1 cellular context compared by ENCODE assay signal in genomic region chr7:55178863-55179773, GRCh38.
TF ChIP-seq lines count a peak whose summit lies in the region.

No MANE protein-coding gene starts in this region.

TF ChIP-seq in HepG2, 621 proteins besides CTCF, POLR2A, EP300 and RAD21 (continued from another document and continues in another):
- TF ChIP-seq ZKSCAN8 (CRISPR knock-in tag; IDR thresholded peaks at IDR 0.05; ENCODE audit: borderline replicate concordance) (0 out of 2 replicates have a peak, but pooled peaks have one; percentile 67), ATM (IDR thresholded peaks at IDR 0.05; ENCODE audit: borderline replicate concordance) (no peak), JUNB (CRISPR knock-in tag; IDR thresholded peaks at IDR 0.05; ENCODE audit: borderline replicate concordance) (no peak), RNF219 (CRISPR knock-in tag; IDR thresholded peaks at IDR 0.05) (0 out of 2 replicates have a peak, but pooled peaks have one; percentile 30), ZNF883 (CRISPR knock-in tag; IDR thresholded peaks at IDR 0.05; ENCODE audit: not compliant biosample characterization) (no peak), TIGD3 (CRISPR knock-in tag; IDR thresholded peaks at IDR 0.05; ENCODE audit: borderline replicate concordance) (no peak), RFXANK (CRISPR knock-in tag; IDR thresholded peaks at IDR 0.05) (no peak), ATF4 (CRISPR knock-in tag; IDR thresholded peaks at IDR 0.05) (0 out of 4 replicates have a peak, but pooled peaks of 1 of the 2 experiments have one; percentile 47), HOXD1 (CRISPR knock-in tag; IDR thresholded peaks at IDR 0.05) (no peak), ZNF75D (CRISPR knock-in tag; IDR thresholded peaks at IDR 0.05; ENCODE audit: borderline replicate concordance) (no peak), ZNF280B (CRISPR knock-in tag; IDR thresholded peaks at IDR 0.05; ENCODE audit: borderline replicate concordance) (no peak), JARID2 (CRISPR knock-in tag; IDR thresholded peaks at IDR 0.05; ENCODE audit: insufficient replicate concordance) (no peak), ZNF512B (CRISPR knock-in tag; IDR thresholded peaks at IDR 0.05; ENCODE audit: borderline replicate concordance) (no peak), MTF1 (CRISPR knock-in tag; IDR thresholded peaks at IDR 0.05) (no peak; the same call in 1 of the 2 replicates), ZNF326 (CRISPR knock-in tag; IDR thresholded peaks at IDR 0.05; ENCODE audit: borderline replicate concordance) (no peak), ZNF615 (CRISPR knock-in tag; IDR thresholded peaks at IDR 0.05; ENCODE audit: borderline replicate concordance) (0 out of 2 replicates have a peak, but pooled peaks have one; percentile 58), SPEN (CRISPR knock-in tag; IDR thresholded peaks at IDR 0.05; ENCODE audit: low read depth) (peak; percentile 66; the same call in 1 of the 2 replicates), ZFP1 (CRISPR knock-in tag; IDR thresholded peaks at IDR 0.05) (peak; percentile 85; the same call in 1 of the 2 replicates), ZNF282 (IDR thresholded peaks at IDR 0.05; ENCODE audit: partially characterized antibody) (no peak), PHF21A (CRISPR knock-in tag; IDR thresholded peaks at IDR 0.05) (peak; percentile 91), YEATS2 (CRISPR knock-in tag; IDR thresholded peaks at IDR 0.05; ENCODE audit: borderline replicate concordance) (peak; percentile 55; the same call in 1 of the 2 replicates), NFRKB (IDR thresholded peaks at IDR 0.05) (no peak), RAD51 (IDR thresholded peaks at IDR 0.05; ENCODE audit: borderline replicate concordance) (no peak), ZBTB42 (CRISPR knock-in tag; IDR thresholded peaks at IDR 0.05) (peak; percentile 41; the same call in 1 of the 2 replicates), ZNF460 (CRISPR knock-in tag; IDR thresholded peaks at IDR 0.05; ENCODE audit: borderline replicate concordance) (no peak; the same call in 1 of the 2 replicates), NKX3-1 (CRISPR knock-in tag; IDR thresholded peaks at IDR 0.05) (no peak), ZNF468 (CRISPR knock-in tag; IDR thresholded peaks at IDR 0.05) (no peak), AHDC1 (CRISPR knock-in tag; IDR thresholded peaks at IDR 0.05; ENCODE audit: borderline replicate concordance) (peak; percentile 89), PRMT3 (CRISPR knock-in tag; IDR thresholded peaks at IDR 0.05; ENCODE audit: borderline replicate concordance, low read depth) (0 out of 2 replicates have a peak, but pooled peaks have one; percentile 31), POGZ (CRISPR knock-in tag; IDR thresholded peaks at IDR 0.05) (peak; percentile 77), PRDM4 (CRISPR knock-in tag; IDR thresholded peaks at IDR 0.05; ENCODE audit: borderline replicate concordance) (no peak), ZFP36L1 (CRISPR knock-in tag; IDR thresholded peaks at IDR 0.05) (no peak), NCOR1 (IDR thresholded peaks at IDR 0.05; ENCODE audit: borderline replicate concordance, low read length) (peak; percentile 79; the same call in 1 of the 2 replicates), TBL1XR1 (IDR thresholded peaks at IDR 0.05; ENCODE audit: borderline replicate concordance, low read length, partially characterized antibody) (peak; percentile 15), ZNF761 (CRISPR knock-in tag; conservative IDR thresholded peaks at IDR 0.05) (peak; percentile 97; the same call in 1 of the 2 replicates), ZIK1 (CRISPR knock-in tag; IDR thresholded peaks at IDR 0.05; ENCODE audit: borderline replicate concordance, low read depth) (no peak), ZNF501 (CRISPR knock-in tag; IDR thresholded peaks at IDR 0.05) (peak; percentile 30; the same call in 1 of the 2 replicates), ZNF678 (CRISPR knock-in tag; IDR thresholded peaks at IDR 0.05) (no peak; the same call in 1 of the 2 replicates), MBNL3 (CRISPR knock-in tag; conservative IDR thresholded peaks at IDR 0.05) (no peak), ZNF510 (CRISPR knock-in tag; IDR thresholded peaks at IDR 0.05; ENCODE audit: low read depth) (no peak), NFIB (CRISPR knock-in tag; IDR thresholded peaks at IDR 0.05; ENCODE audit: borderline replicate concordance) (no peak), KMT2B (CRISPR knock-in tag; IDR thresholded peaks at IDR 0.05) (no peak), SALL2 (CRISPR knock-in tag; IDR thresholded peaks at IDR 0.05) (0 out of 2 replicates have a peak, but pooled peaks have one; percentile 15), LCORL (IDR thresholded peaks at IDR 0.05) (no peak), LCORL (CRISPR knock-in tag; IDR thresholded peaks at IDR 0.05) (peak; percentile 70; the same call in 1 of the 2 replicates), RXRB (CRISPR knock-in tag; IDR thresholded peaks at IDR 0.05; ENCODE audit: borderline replicate concordance) (peak; percentile 84), POGK (CRISPR knock-in tag; conservative IDR thresholded peaks at IDR 0.05) (0 out of 2 replicates have a peak, but pooled peaks have one; percentile 42)
